Comparison of ENCODE assay signal across 9 cellular contexts in the genomic region with DNA sequence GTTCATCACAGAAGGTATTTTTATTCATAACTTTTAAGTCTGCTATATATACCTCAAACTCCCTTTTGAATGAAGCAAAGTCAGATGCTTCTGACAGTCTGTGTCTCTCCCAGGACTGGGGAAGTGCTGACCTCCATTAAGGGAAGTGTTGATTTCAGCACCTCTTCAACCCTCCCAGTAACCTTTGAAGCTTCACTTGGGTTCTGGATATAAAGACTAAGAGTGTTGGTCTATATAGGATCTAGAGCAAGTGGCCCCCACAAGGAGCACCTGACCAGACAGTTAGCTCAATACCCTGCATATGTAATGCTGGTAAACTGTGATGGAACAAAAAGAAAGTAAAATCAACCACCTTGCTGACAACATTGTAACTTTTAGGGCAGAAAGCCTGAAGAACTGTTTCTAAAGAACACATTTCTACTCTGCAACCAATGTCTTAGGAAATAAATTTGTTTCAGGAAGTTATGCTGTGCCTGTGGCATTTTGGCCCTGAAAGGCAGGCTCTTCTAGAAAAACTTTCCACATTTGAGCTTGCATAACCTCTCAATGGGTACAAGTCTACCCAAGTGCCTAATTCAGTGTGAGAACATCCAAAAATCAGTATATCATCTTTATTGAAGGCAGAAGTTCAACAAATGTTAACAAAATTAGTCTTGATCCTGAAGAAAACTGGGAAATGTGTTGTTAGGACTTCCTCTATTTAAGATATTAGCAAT. TPM values are rescaled to one million over a fixed set of nuclear protein-coding genes. Genes with fewer than 3 reads are reported as not detected.
DNase-seq lines count a peak whose midpoint lies in the region; ATAC-seq and TF ChIP-seq lines count a peak whose summit lies in the region.
"Had no signal": no experiment of that assay in that cellular context is flagged by ENCODE, and none has a peak within 500 bp of the region (broad histone marks: within the 10 kb centered on the region; RNA-seq: fewer than 3 reads in every experiment).

No MANE protein-coding gene starts in this region.

- ATAC-seq in GM18867 (IDR thresholded peaks at IDR 0.05; ENCODE audit: unreplicated experiment) (peak; percentile 21), HG03432 (IDR thresholded peaks at IDR 0.05; ENCODE audit: unreplicated experiment) (peak; percentile 9)
- ATAC-seq in naive thymus-derived CD4-positive, alpha-beta T cell = peak; percentile 40

- CTCF ChIA-PET in naive thymus-derived CD4-positive, alpha-beta T cell (lab: Charles Lee) = interaction anchor here (0.8 to 0.9 kb wide), 2 partner anchors 9 to 20 kb away, joined by 3 read pairs; no protein-coding TSS in a partner anchor

- H3K27me3 ChIP-seq in naive thymus-derived CD4-positive, alpha-beta T cell (ENCODE audit: control insufficient read depth in 2 of 2, insufficient read depth in 2 of 2, low read length in 2 of 2) = no peaks in the 10 kb centered on the region
- H3K27me3 ChIP-seq: pancreas had no signal

- H3K36me3 Mint-ChIP-seq in activated T-helper 1 cell treated with anti-CD3 and anti-CD28 coated beads, Interleukin-12 subunit alpha, Interleukin-12 subunit beta, Interleukin-2, Interleukin-4 antibody, amounts not matched to agents 30 ng/mL and 10 ng/mL and 1 ng/mL, durations not matched to agents 14 hours and 24 hours and 36 hours (ENCODE audit: low read depth) = peaks cover 33% of the 10 kb centered on the region
- H3K36me3 Mint-ChIP-seq in naive thymus-derived CD4-positive, alpha-beta T cell = peaks cover 0 to 19% (median 6%) of the 10 kb centered on the region in 5 donors
- H3K36me3 Mint-ChIP-seq in glutamatergic neuron (ENCODE audit: unreplicated experiment) = no peaks in the 10 kb centered on the region

- peaks cover 69% of the 10 kb centered on the region for H3K4me1 Mint-ChIP-seq in activated T-helper 1 cell treated with anti-CD3 and anti-CD28 coated beads, Interleukin-12 subunit alpha, Interleukin-12 subunit beta, Interleukin-2, Interleukin-4 antibody, amounts not matched to agents 30 ng/mL and 10 ng/mL and 1 ng/mL, durations not matched to agents 14 hours and 24 hours and 36 hours (ENCODE audit: low read depth)
- H3K4me1 Mint-ChIP-seq in naive thymus-derived CD4-positive, alpha-beta T cell = peaks cover 37 to 73% (median 68%) of the 10 kb centered on the region in 7 donors
- H3K4me1 Mint-ChIP-seq in glutamatergic neuron (ENCODE audit: low read depth, unreplicated experiment) = no peaks in the 10 kb centered on the region

- POLR2A ChIA-PET in naive thymus-derived CD4-positive, alpha-beta T cell (lab: Charles Lee) = interaction anchor here (0.6 to 1.0 kb wide), 5 partner anchors 14 to 823 kb away, joined by 3 to 5 read pairs (median 3); partner anchors contain the start of gene HIPK1

- no peaks in the 10 kb centered on the region for H3K9me3 ChIP-seq in naive thymus-derived CD4-positive, alpha-beta T cell (ENCODE audit: control insufficient read depth in 2 of 3, low read length in 3 of 3)
- H3K9me3 ChIP-seq: pancreas had no signal

- DNase-seq in activated T-helper 1 cell treated with anti-CD3 and anti-CD28 coated beads, Interleukin-12 subunit alpha, Interleukin-12 subunit beta, Interleukin-2, Interleukin-4 antibody, amounts not matched to agents 30 ng/mL and 10 ng/mL and 1 ng/mL, durations not matched to agents 14 hours and 24 hours and 36 hours (ENCODE audit: low spot score) = peak; percentile 18
- peak in 8 of 9 donors; percentile 19 to 34 (median 28) for DNase-seq in naive thymus-derived CD4-positive, alpha-beta T cell
- no peak for DNase-seq in glutamatergic neuron
- DNase-seq in head of caudate nucleus = no peak
- DNase-seq in T1000 (lab: John Stamatoyannopoulos, UW) = no peak
- no peak for DNase-seq in NCI-H1436 (lab: John Stamatoyannopoulos, UW)

- H3K4me3 ChIP-seq in naive thymus-derived CD4-positive, alpha-beta T cell (ENCODE audit: low read length) = peak overlapping the region; percentile 44
- H3K4me3 ChIP-seq: pancreas had no signal

- H3K9me3 Mint-ChIP-seq in activated T-helper 1 cell treated with anti-CD3 and anti-CD28 coated beads, Interleukin-12 subunit alpha, Interleukin-12 subunit beta, Interleukin-2, Interleukin-4 antibody, amounts not matched to agents 30 ng/mL and 10 ng/mL and 1 ng/mL, durations not matched to agents 14 hours and 24 hours and 36 hours = no peaks in the 10 kb centered on the region
- peaks cover 0 to 3% (median 0%) of the 10 kb centered on the region in 11 donors for H3K9me3 Mint-ChIP-seq in naive thymus-derived CD4-positive, alpha-beta T cell
- no peaks in the 10 kb centered on the region for H3K9me3 Mint-ChIP-seq in glutamatergic neuron (ENCODE audit: unreplicated experiment)

- intact Hi-C loops in activated T-helper 1 cell treated with anti-CD3 and anti-CD28 coated beads, Interleukin-12 subunit alpha, Interleukin-12 subunit beta, Interleukin-2, Interleukin-4 antibody, amounts not matched to agents 30 ng/mL and 10 ng/mL and 1 ng/mL, durations not matched to agents 14 hours and 24 hours and 36 hours (cut with micrococcal nuclease) = loop anchor here (5.0 kb wide), 2 partner anchors 140 to 915 kb away; partner anchors contain the start of gene SLC16A1
- intact Hi-C loops in naive thymus-derived CD4-positive, alpha-beta T cell (cut with micrococcal nuclease) = loop anchor here (2.0 to 5.0 kb wide), 2 partner anchors 14 to 1155 kb away; partner anchors contain the start of genes BCL2L15 (in 1 of the 2) and PPM1J (in 1 of the 2)
- intact Hi-C loops in head of caudate nucleus (cut with DNase I) = no loop called here

- H3K4me3 Mint-ChIP-seq in activated T-helper 1 cell treated with anti-CD3 and anti-CD28 coated beads, Interleukin-12 subunit alpha, Interleukin-12 subunit beta, Interleukin-2, Interleukin-4 antibody, amounts not matched to agents 30 ng/mL and 10 ng/mL and 1 ng/mL, durations not matched to agents 14 hours and 24 hours and 36 hours = peak overlapping the region; percentile 93
- peak overlapping the region; percentile 82 to 95 (median 92) for H3K4me3 Mint-ChIP-seq in naive thymus-derived CD4-positive, alpha-beta T cell
- no peak overlapping the region for H3K4me3 Mint-ChIP-seq in glutamatergic neuron (ENCODE audit: unreplicated experiment)

- H3K36me3 ChIP-seq in naive thymus-derived CD4-positive, alpha-beta T cell (ENCODE audit: control insufficient read depth in 2 of 3, insufficient read depth in 3 of 3, low read length in 3 of 3) = no peaks in the 10 kb centered on the region
- H3K36me3 ChIP-seq: pancreas had no signal

- TF ChIP-seq CTCF in glutamatergic neuron (IDR thresholded peaks at IDR 0.05; ENCODE audit: partially characterized antibody, unreplicated experiment) = no peak

- peaks cover 30 to 60% of the 10 kb centered on the region in 2 donors for H3K4me1 ChIP-seq in naive thymus-derived CD4-positive, alpha-beta T cell (ENCODE audit: control insufficient read depth in 2 of 2, insufficient read depth in 2 of 2, low read length in 2 of 2)

- H3K27ac Mint-ChIP-seq in activated T-helper 1 cell treated with anti-CD3 and anti-CD28 coated beads, Interleukin-12 subunit alpha, Interleukin-12 subunit beta, Interleukin-2, Interleukin-4 antibody, amounts not matched to agents 30 ng/mL and 10 ng/mL and 1 ng/mL, durations not matched to agents 14 hours and 24 hours and 36 hours = peak overlapping the region; percentile 98
- peak overlapping the region; percentile 94 to 99 (median 98) for H3K27ac Mint-ChIP-seq in naive thymus-derived CD4-positive, alpha-beta T cell
- H3K27ac Mint-ChIP-seq in glutamatergic neuron (ENCODE audit: unreplicated experiment) = no peak overlapping the region

- peak overlapping the region; percentile 87 for H3K27ac ChIP-seq in naive thymus-derived CD4-positive, alpha-beta T cell (ENCODE audit: low read depth, low read length)

- H3K27me3 Mint-ChIP-seq in activated T-helper 1 cell treated with anti-CD3 and anti-CD28 coated beads, Interleukin-12 subunit alpha, Interleukin-12 subunit beta, Interleukin-2, Interleukin-4 antibody, amounts not matched to agents 30 ng/mL and 10 ng/mL and 1 ng/mL, durations not matched to agents 14 hours and 24 hours and 36 hours (ENCODE audit: insufficient read depth) = no peaks in the 10 kb centered on the region
- H3K27me3 Mint-ChIP-seq in naive thymus-derived CD4-positive, alpha-beta T cell = no peaks in the 10 kb centered on the region
- H3K27me3 Mint-ChIP-seq in glutamatergic neuron (ENCODE audit: unreplicated experiment) = no peaks in the 10 kb centered on the region

RNA-seq across cellular contexts. Expression of gene PTPN22, which starts 0.9 kb away (rescaled TPM):
- 66.2 and 66.7 TPM in 2 replicates for total RNA-seq in activated T-helper 1 cell treated with anti-CD3 and anti-CD28 coated beads, Interleukin-12 subunit alpha, Interleukin-12 subunit beta, Interleukin-2, Interleukin-4 antibody, amounts not matched to agents 30 ng/mL and 10 ng/mL and 1 ng/mL, durations not matched to agents 14 hours and 24 hours and 36 hours
- total RNA-seq in naive thymus-derived CD4-positive, alpha-beta T cell = 10 to 100 TPM; 22.2 to 76.7 (median 27.5) TPM
- 10 to 100 TPM; 29.7 to 37.9 TPM for polyA plus RNA-seq in naive thymus-derived CD4-positive, alpha-beta T cell
- not detected for total RNA-seq in glutamatergic neuron (ENCODE audit: unreplicated experiment)

RNA-seq across cellular contexts. Expression of gene BCL2L15, which starts 15.0 kb away (rescaled TPM):
- total RNA-seq in activated T-helper 1 cell treated with anti-CD3 and anti-CD28 coated beads, Interleukin-12 subunit alpha, Interleukin-12 subunit beta, Interleukin-2, Interleukin-4 antibody, amounts not matched to agents 30 ng/mL and 10 ng/mL and 1 ng/mL, durations not matched to agents 14 hours and 24 hours and 36 hours = 0.67 and 0.69 TPM in 2 replicates
- 1 to 10 TPM; 1.1 to 7.5 (median 1.6) TPM for total RNA-seq in naive thymus-derived CD4-positive, alpha-beta T cell
- polyA plus RNA-seq in naive thymus-derived CD4-positive, alpha-beta T cell = under 1 TPM in 1 of 2 donors, not detected in 1; 0.60 TPM
- 1.8 TPM for total RNA-seq in glutamatergic neuron (ENCODE audit: unreplicated experiment)

RNA-seq across cellular contexts. Expression of gene AP4B1, which starts 32.2 kb away (rescaled TPM):
- total RNA-seq in activated T-helper 1 cell treated with anti-CD3 and anti-CD28 coated beads, Interleukin-12 subunit alpha, Interleukin-12 subunit beta, Interleukin-2, Interleukin-4 antibody, amounts not matched to agents 30 ng/mL and 10 ng/mL and 1 ng/mL, durations not matched to agents 14 hours and 24 hours and 36 hours = 36.3 and 40.9 TPM in 2 replicates
- total RNA-seq in naive thymus-derived CD4-positive, alpha-beta T cell = 10 to 100 TPM; 50.8 to 75.4 (median 65.0) TPM
- polyA plus RNA-seq in naive thymus-derived CD4-positive, alpha-beta T cell = 10 to 100 TPM; 13.7 to 15.6 TPM
- 31.1 TPM for total RNA-seq in glutamatergic neuron (ENCODE audit: unreplicated experiment)

RNA-seq across cellular contexts. Expression of gene DCLRE1B, which starts 32.7 kb away (rescaled TPM):
- total RNA-seq in activated T-helper 1 cell treated with anti-CD3 and anti-CD28 coated beads, Interleukin-12 subunit alpha, Interleukin-12 subunit beta, Interleukin-2, Interleukin-4 antibody, amounts not matched to agents 30 ng/mL and 10 ng/mL and 1 ng/mL, durations not matched to agents 14 hours and 24 hours and 36 hours = 20.9 and 21.2 TPM in 2 replicates
- 10 to 100 TPM in 1 of 5 experiments, 1 to 10 TPM in 4; 4.1 to 13.6 (median 6.9) TPM for total RNA-seq in naive thymus-derived CD4-positive, alpha-beta T cell
- 1 to 10 TPM; 3.7 to 6.8 TPM for polyA plus RNA-seq in naive thymus-derived CD4-positive, alpha-beta T cell
- total RNA-seq in glutamatergic neuron (ENCODE audit: unreplicated experiment) = 6.1 TPM

RNA-seq across cellular contexts. Expression of gene HIPK1, which starts 56.7 kb away (rescaled TPM):
- 100 and 101 TPM in 2 replicates for total RNA-seq in activated T-helper 1 cell treated with anti-CD3 and anti-CD28 coated beads, Interleukin-12 subunit alpha, Interleukin-12 subunit beta, Interleukin-2, Interleukin-4 antibody, amounts not matched to agents 30 ng/mL and 10 ng/mL and 1 ng/mL, durations not matched to agents 14 hours and 24 hours and 36 hours
- total RNA-seq in naive thymus-derived CD4-positive, alpha-beta T cell = 100 to 1,000 TPM in 4 of 5 experiments, 10 to 100 TPM in 1; 95.8 to 211 (median 124) TPM
- 10 to 100 TPM; 11.8 to 21.3 TPM for polyA plus RNA-seq in naive thymus-derived CD4-positive, alpha-beta T cell
- total RNA-seq in glutamatergic neuron (ENCODE audit: unreplicated experiment) = 41.0 TPM

Comparison
In these comparisons a context has a peak if more than half of its experiments do, and no peak if none do; other contexts are left out.
1. DNase-seq: peak in activated T-helper 1 cell treated with anti-CD3 and anti-CD28 coated beads, Interleukin-12 subunit alpha, Interleukin-12 subunit beta, Interleukin-2, Interleukin-4 antibody, amounts not matched to agents 30 ng/mL and 10 ng/mL and 1 ng/mL, durations not matched to agents 14 hours and 24 hours and 36 hours (single experiment) and naive thymus-derived CD4-positive, alpha-beta T cell (8 of 9); none in glutamatergic neuron (single experiment), head of caudate nucleus (0 of 42), T1000 (single experiment) and NCI-H1436 (single experiment).
2. RNA of gene PTPN22, which starts 0.9 kb away (total RNA-seq): 66.2 to 66.7 TPM in activated T-helper 1 cell treated with anti-CD3 and anti-CD28 coated beads, Interleukin-12 subunit alpha, Interleukin-12 subunit beta, Interleukin-2, Interleukin-4 antibody, amounts not matched to agents 30 ng/mL and 10 ng/mL and 1 ng/mL, durations not matched to agents 14 hours and 24 hours and 36 hours and 22.2 to 76.7 TPM in naive thymus-derived CD4-positive, alpha-beta T cell; not detected in glutamatergic neuron (single experiment); every median in the first group is over 10 times any median in the second.
3. Peak in every context shown above with its lines, with median percentiles within 50 percentile points of each other: ATAC-seq.